12 cellular contexts compared by ENCODE assay signal in genomic region chr12:120540445-120540844, GRCh38. TPM values are rescaled to one million over a fixed set of nuclear protein-coding genes. Genes with fewer than 3 reads are reported as not detected.
DNase-seq lines count a peak whose midpoint lies in the region; ATAC-seq and TF ChIP-seq lines count a peak whose summit lies in the region.
"Had no signal": no experiment of that assay in that cellular context is flagged by ENCODE, and none has a peak within 500 bp of the region (broad histone marks: within the 10 kb centered on the region; RNA-seq: fewer than 3 reads in every experiment).

No MANE protein-coding gene starts in this region.

- H3K27ac Mint-ChIP-seq in CD14-positive monocyte = peak overlapping the region; percentile 72 to 94 (median 89)
- H3K27ac Mint-ChIP-seq: stimulated activated memory B cell treated with anti-CD40 and anti-IgM and Interleukin-4, amounts not matched to agents 10 μg/mL and 1 μg/mL and 100 μg/mL, for 72 hours had no signal

- intact Hi-C loops in CD14-positive monocyte (cut with micrococcal nuclease) = no loop called here

- peaks cover 74% of the 10 kb centered on the region for H3K36me3 ChIP-seq in NT2/D1 (ENCODE audit: insufficient read depth, insufficient read length, low read length)

- no peaks in the 10 kb centered on the region for H3K9me3 Mint-ChIP-seq in CD14-positive monocyte
- H3K9me3 Mint-ChIP-seq: stimulated activated memory B cell treated with anti-CD40 and anti-IgM and Interleukin-4, amounts not matched to agents 10 μg/mL and 1 μg/mL and 100 μg/mL, for 72 hours had no signal

- TF ChIP-seq CTCF in CD14-positive monocyte (IDR thresholded peaks at IDR 0.05) (no peak), omental fat pad (IDR thresholded peaks at IDR 0.05) (no peak)

- no peaks in the 10 kb centered on the region for H3K9me3 ChIP-seq in NT2/D1 (ENCODE audit: insufficient read depth, low read length)

- H3K27me3 ChIP-seq in NT2/D1 (ENCODE audit: insufficient read depth, insufficient read length) = no peaks in the 10 kb centered on the region

- peaks cover 3% of the 10 kb centered on the region for H3K4me1 ChIP-seq in NT2/D1 (ENCODE audit: insufficient read depth, insufficient read length)

- no peaks in the 10 kb centered on the region for H3K27me3 Mint-ChIP-seq in CD14-positive monocyte (ENCODE audit: low read depth in 3 of 3)
- H3K27me3 Mint-ChIP-seq: stimulated activated memory B cell treated with anti-CD40 and anti-IgM and Interleukin-4, amounts not matched to agents 10 μg/mL and 1 μg/mL and 100 μg/mL, for 72 hours had no signal

- H3K4me3 Mint-ChIP-seq in CD14-positive monocyte = peak overlapping the region; percentile 37 to 55
- H3K4me3 Mint-ChIP-seq: stimulated activated memory B cell treated with anti-CD40 and anti-IgM and Interleukin-4, amounts not matched to agents 10 μg/mL and 1 μg/mL and 100 μg/mL, for 72 hours had no signal

- H3K36me3 Mint-ChIP-seq in CD14-positive monocyte = peaks cover 10 to 49% of the 10 kb centered on the region in 2 donors

- no peak for TF ChIP-seq POLR2A in erythroblast (IDR thresholded peaks at IDR 0.05; ENCODE audit: low read length)

- ATAC-seq in omental fat pad (ENCODE audit: low FRiP score) (peak; percentile 73), HG03565 (IDR thresholded peaks at IDR 0.05; ENCODE audit: unreplicated experiment) (no peak)
- ATAC-seq: stimulated activated memory B cell treated with anti-CD40 and anti-IgM and Interleukin-4, amounts not matched to agents 10 μg/mL and 1 μg/mL and 100 μg/mL, for 72 hours had no signal

- DNase-seq in CD14-positive monocyte (ENCODE audit: low spot score) (no peak), NT2/D1 (ENCODE audit: low read depth, low spot score) (no peak), erythroblast (lab: John Stamatoyannopoulos, UW) (peak; percentile 92 to 96), omental fat pad (ENCODE audit: low spot score) (no peak), COLO829 (ENCODE audit: low spot score) (no peak), cortex of kidney (lab: John Stamatoyannopoulos, UW) (no peak)
- DNase-seq in NK-92 treated with Interleukin-12 subunit alpha and Interleukin-12 subunit beta, amount 100 ng/mL, for 24 hours (lab: John Stamatoyannopoulos, UW) = no peak
- DNase-seq: COR-L47, NCI-H524, retina had no signal

- H3K4me3 ChIP-seq in NT2/D1 (ENCODE audit: insufficient read length, low read depth) = no peak overlapping the region

- H3K4me1 Mint-ChIP-seq in CD14-positive monocyte = peaks cover 61% of the 10 kb centered on the region

- H3K9ac ChIP-seq in NT2/D1 (ENCODE audit: insufficient read length, low read depth) = peak overlapping the region; percentile 17

RNA-seq across cellular contexts. Expression of gene RNF10, which starts 6.3 kb away (rescaled TPM):
- 100 to 1,000 TPM in 1 of 2 donors, 10 to 100 TPM in 1; 62.4 to 106 TPM for polyA plus RNA-seq in CD14-positive monocyte
- total RNA-seq in omental fat pad = 100 to 1,000 TPM; 124 to 217 (median 167) TPM

RNA-seq across cellular contexts. Expression of gene COQ5, which starts 11.5 kb away (rescaled TPM):
- 10 to 100 TPM; 30.6 to 38.9 TPM for polyA plus RNA-seq in CD14-positive monocyte
- 10 to 100 TPM; 14.4 to 31.2 (median 25.4) TPM for total RNA-seq in omental fat pad

RNA-seq across cellular contexts. Expression of gene POP5, which starts 40.8 kb away (rescaled TPM):
- 10 to 100 TPM; 57.2 to 61.2 TPM for polyA plus RNA-seq in CD14-positive monocyte
- 10 to 100 TPM; 20.9 to 44.6 (median 34.3) TPM for total RNA-seq in omental fat pad

RNA-seq across cellular contexts. Expression of gene DYNLL1, which starts 44.5 kb away (rescaled TPM):
- 100 to 1,000 TPM; 486 to 504 TPM for polyA plus RNA-seq in CD14-positive monocyte
- 100 to 1,000 TPM; 142 to 209 (median 175) TPM for total RNA-seq in omental fat pad

Comparison
In these comparisons a context has a peak if more than half of its experiments do, and no peak if none do; other contexts are left out.
1. DNase-seq: peak in erythroblast (2 of 2); none in CD14-positive monocyte (single experiment), NT2/D1 (single experiment), omental fat pad (single experiment), COLO829 (single experiment), cortex of kidney (single experiment) and NK-92 treated with Interleukin-12 subunit alpha and Interleukin-12 subunit beta, amount 100 ng/mL, for 24 hours (single experiment).